9 cellular contexts compared by ENCODE assay signal in genomic region chr12:130880411-130880885, GRCh38. TPM values are rescaled to one million over a fixed set of nuclear protein-coding genes. Genes with fewer than 3 reads are reported as not detected.
DNase-seq lines count a peak whose midpoint lies in the region; ATAC-seq and TF ChIP-seq lines count a peak whose summit lies in the region.
"Had no signal": no experiment of that assay in that cellular context is flagged by ENCODE, and none has a peak within 500 bp of the region (broad histone marks: within the 10 kb centered on the region; RNA-seq: fewer than 3 reads in every experiment).

No MANE protein-coding gene starts in this region.

- H3K27ac ChIP-seq in RWPE1 = no peak overlapping the region
- H3K27ac ChIP-seq: SJSA1 had no signal

- peaks cover 22% of the 10 kb centered on the region for H3K36me3 Mint-ChIP-seq in T-helper 1 cell treated with Interleukin-12 subunit alpha and Interleukin-12 subunit beta and Interleukin-4 antibody, amounts not matched to agents 30 μg/mL and 1 μg/mL, for 36 hours (ENCODE audit: low read depth)
- peaks cover 24% of the 10 kb centered on the region for H3K36me3 Mint-ChIP-seq in nephron (ENCODE audit: low read depth)

- peak overlapping the region; percentile 37 for H3K27ac Mint-ChIP-seq in T-helper 1 cell treated with Interleukin-12 subunit alpha and Interleukin-12 subunit beta and Interleukin-4 antibody, amounts not matched to agents 30 μg/mL and 1 μg/mL, for 36 hours
- no peak overlapping the region for H3K27ac Mint-ChIP-seq in nephron

- POLR2A ChIA-PET in RWPE1 (lab: Yijun Ruan, JAX; ENCODE audit: low non-redundant PET) = no interaction called here

- H3K4me3 Mint-ChIP-seq in T-helper 1 cell treated with Interleukin-12 subunit alpha and Interleukin-12 subunit beta and Interleukin-4 antibody, amounts not matched to agents 30 μg/mL and 1 μg/mL, for 36 hours = peak overlapping the region; percentile 68
- H3K4me3 Mint-ChIP-seq in nephron = peak overlapping the region in 2 of 3 experiments; percentile 29 to 40

- ATAC-seq in GM18498 (IDR thresholded peaks at IDR 0.05; ENCODE audit: unreplicated experiment) (peak; percentile 58), GM21723 (IDR thresholded peaks at IDR 0.05; ENCODE audit: unreplicated experiment) (peak; percentile 46), HG02571 (IDR thresholded peaks at IDR 0.05; ENCODE audit: unreplicated experiment) (no peak)

- H3K9me3 Mint-ChIP-seq in T-helper 1 cell treated with Interleukin-12 subunit alpha and Interleukin-12 subunit beta and Interleukin-4 antibody, amounts not matched to agents 30 μg/mL and 1 μg/mL, for 36 hours = no peaks in the 10 kb centered on the region
- H3K9me3 Mint-ChIP-seq in nephron = no peaks in the 10 kb centered on the region

- peaks cover 34% of the 10 kb centered on the region for H3K4me1 Mint-ChIP-seq in T-helper 1 cell treated with Interleukin-12 subunit alpha and Interleukin-12 subunit beta and Interleukin-4 antibody, amounts not matched to agents 30 μg/mL and 1 μg/mL, for 36 hours (ENCODE audit: low read depth)
- peaks cover 19% of the 10 kb centered on the region for H3K4me1 Mint-ChIP-seq in nephron

- no peaks in the 10 kb centered on the region for H3K27me3 Mint-ChIP-seq in T-helper 1 cell treated with Interleukin-12 subunit alpha and Interleukin-12 subunit beta and Interleukin-4 antibody, amounts not matched to agents 30 μg/mL and 1 μg/mL, for 36 hours (ENCODE audit: low read depth)
- peaks cover 19% of the 10 kb centered on the region for H3K27me3 Mint-ChIP-seq in nephron (ENCODE audit: low read depth)

- CTCF ChIA-PET in RWPE1 (lab: Yijun Ruan, JAX) = no interaction called here

- no peak for TF ChIP-seq CTCF in nephron (IDR thresholded peaks at IDR 0.05; ENCODE audit: unreplicated experiment in 3 of 3)
- TF ChIP-seq CTCF in RWPE1 (conservative IDR thresholded peaks at IDR 0.05; ENCODE audit: low read depth) = no peak

- in situ Hi-C loops in G401 (cut with HindIII; ENCODE audit: low sequenced_read_pairs) = no loop called here

- DNase-seq in activated gamma-delta T cell treated with Interleukin-2 at 50 U/mL for 16 hours (no peak), G401 (ENCODE audit: low spot score) (no peak), RWPE1 (ENCODE audit: low spot score) (no peak)

RNA-seq across cellular contexts. Expression of gene RAN, which starts 8.6 kb away (rescaled TPM):
- 1,063 and 1,122 TPM in 2 replicates for total RNA-seq in G401 (2014; rRNA removed; shearing (Covaris generic))

RNA-seq across cellular contexts. Expression of gene STX2, which starts 41.4 kb away (rescaled TPM):
- total RNA-seq in G401 (2014; rRNA removed; shearing (Covaris generic)) = 29.1 and 48.7 TPM in 2 replicates
